In the genomic region with DNA sequence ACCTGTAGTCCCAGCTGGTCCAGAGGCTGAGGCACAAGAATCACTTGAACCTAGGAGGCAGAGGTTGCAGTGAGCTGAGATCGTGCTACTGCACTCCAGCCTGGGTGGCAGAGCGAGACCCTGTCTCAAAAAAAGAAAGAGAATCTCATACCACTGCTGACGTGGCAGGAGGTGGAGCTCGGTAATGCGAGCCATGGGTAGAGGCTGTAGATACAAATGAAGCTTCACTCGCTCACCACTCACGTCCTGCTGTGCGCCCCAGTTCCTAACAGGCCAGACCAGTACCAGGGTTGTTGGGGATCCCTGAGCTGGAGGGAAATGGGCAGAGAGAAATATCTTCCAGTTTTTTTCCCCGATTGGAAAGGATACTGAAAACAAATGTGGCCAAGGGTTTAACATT, we compare ENCODE assay signal across 20 cellular contexts.
"Had no signal": no experiment of that assay in that cellular context is flagged by ENCODE, and none has a peak within 500 bp of the region (broad histone marks: within the 10 kb centered on the region; RNA-seq: fewer than 3 reads in every experiment).

No MANE protein-coding gene starts in this region.

- ATAC-seq: activated CD8-positive, alpha-beta T cell treated with anti-CD3 and anti-CD28 coated beads, Interleukin-2, amount 10 ng/mL, durations not matched to agents 7 days and 5 days had no signal

- H3K27ac ChIP-seq: adrenal gland, Peyer's patch had no signal

- H3K9me3 ChIP-seq: adrenal gland, Peyer's patch had no signal

- H3K36me3 ChIP-seq: adrenal gland, Peyer's patch had no signal

- DNase-seq: activated CD4-positive, alpha-beta T cell treated with anti-CD3 and anti-CD28 coated beads for 48 hours; activated CD4-positive, alpha-beta T cell treated with anti-CD3 and anti-CD28 coated beads, Interleukin-2, amount 50 U/mL, for 4 hours; activated CD4-positive, CD25-positive, alpha-beta regulatory T cell treated with anti-CD3 and anti-CD28 coated beads, Interleukin-2, amount 50 U/mL, for 72 hours; activated CD8-positive, alpha-beta memory T cell treated with anti-CD3 and anti-CD28 coated beads, Interleukin-2, amount 50 U/mL, for 48 hours; activated CD8-positive, alpha-beta T cell treated with anti-CD3 and anti-CD28 coated beads, Interleukin-2, amount 10 ng/mL, durations not matched to agents 7 days and 5 days; activated naive CD4-positive, alpha-beta T cell treated with anti-CD3 and anti-CD28 coated beads, Interleukin-2, amount 50 U/mL, for 16 hours; activated naive CD8-positive, alpha-beta T cell treated with anti-CD3 and anti-CD28 coated beads, Interleukin-2, amount 10 ng/mL, durations not matched to agents 7 days and 5 days; activated T-cell treated with anti-CD3 and anti-CD28 coated beads, Interleukin-2, amount 50 U/mL, for 1 hour; adrenal gland; anterior cingulate cortex; central memory CD4-positive, alpha-beta T cell; NCI-H1048; NCI-H146; NCI-H187 treated with DMSO at 0.1 percent for 48 hours; NCI-H2081 treated with DMSO at 0.1 percent for 48 hours; NCI-H446; NCI-H524; Peyer's patch; SHP77 treated with DMSO at 0.1 percent for 48 hours had no signal

- H3K27me3 ChIP-seq: Peyer's patch had no signal

- H3K4me3 Mint-ChIP-seq: activated CD8-positive, alpha-beta T cell treated with anti-CD3 and anti-CD28 coated beads, Interleukin-2, amount 10 ng/mL, durations not matched to agents 7 days and 5 days; activated naive CD8-positive, alpha-beta T cell treated with anti-CD3 and anti-CD28 coated beads, Interleukin-2, amount 10 ng/mL, durations not matched to agents 7 days and 5 days; T-helper 1 cell treated with Interleukin-12 subunit alpha and Interleukin-12 subunit beta and Interleukin-4 antibody, amounts not matched to agents 30 μg/mL and 1 μg/mL, for 36 hours had no signal

- H3K36me3 Mint-ChIP-seq: activated naive CD8-positive, alpha-beta T cell treated with anti-CD3 and anti-CD28 coated beads, Interleukin-2, amount 10 ng/mL, durations not matched to agents 7 days and 5 days had no signal

- H3K27ac Mint-ChIP-seq: activated CD8-positive, alpha-beta T cell treated with anti-CD3 and anti-CD28 coated beads, Interleukin-2, amount 10 ng/mL, durations not matched to agents 7 days and 5 days; activated naive CD8-positive, alpha-beta T cell treated with anti-CD3 and anti-CD28 coated beads, Interleukin-2, amount 10 ng/mL, durations not matched to agents 7 days and 5 days; T-helper 1 cell treated with Interleukin-12 subunit alpha and Interleukin-12 subunit beta and Interleukin-4 antibody, amounts not matched to agents 30 μg/mL and 1 μg/mL, for 36 hours had no signal

- H3K4me1 ChIP-seq: Peyer's patch had no signal

- H3K4me3 ChIP-seq: adrenal gland, Peyer's patch had no signal

- H3K9me3 Mint-ChIP-seq: activated naive CD8-positive, alpha-beta T cell treated with anti-CD3 and anti-CD28 coated beads, Interleukin-2, amount 10 ng/mL, durations not matched to agents 7 days and 5 days; T-helper 1 cell treated with Interleukin-12 subunit alpha and Interleukin-12 subunit beta and Interleukin-4 antibody, amounts not matched to agents 30 μg/mL and 1 μg/mL, for 36 hours had no signal
